ENCODE assay signal across 7 cellular contexts in the genomic region with DNA sequence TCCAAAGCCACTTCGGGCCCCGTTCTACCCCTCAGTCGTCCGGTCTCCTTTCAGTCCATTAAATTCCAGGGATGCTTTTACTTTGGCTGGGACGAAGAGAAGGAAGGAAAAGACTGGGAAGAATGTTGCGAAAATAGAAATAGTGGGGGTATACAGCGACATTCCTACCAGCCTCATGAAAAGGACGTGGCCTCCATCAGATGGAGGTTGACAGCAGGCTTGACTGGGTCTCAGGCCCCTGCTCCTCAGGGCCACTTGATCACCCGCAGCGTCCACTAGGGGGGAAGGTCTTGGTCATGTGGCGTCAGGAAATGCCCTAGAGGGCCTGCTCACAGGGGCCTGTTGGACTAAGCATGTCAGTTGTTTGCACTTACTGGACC. TPM values are rescaled to one million over a fixed set of nuclear protein-coding genes. Genes with fewer than 3 reads are reported as not detected.
A peak's percentile ranks its signal among the peaks of the same experiment; 100 is the strongest.
DNase-seq lines count a peak whose midpoint lies in the region; ATAC-seq lines count a peak whose summit lies in the region.

No MANE protein-coding gene starts in this region.

- peak; percentile 54 for DNase-seq in Daoy (ENCODE audit: low read depth)
- peak; percentile 81 for DNase-seq in HT-29 (ENCODE audit: low spot score)
- DNase-seq in RKO (ENCODE audit: low spot score): peak; percentile 94
- DNase-seq in T47D (ENCODE audit: low read depth in 1 of 2, low spot score in 1 of 2): peak; percentile 37 to 85
- peak; percentile 83 for DNase-seq in sciatic nerve (ENCODE audit: low spot score)

- H3K9me3 ChIP-seq in iPS-18c (ENCODE audit: control insufficient read depth, insufficient read depth, low read length): peaks cover 2% of the 10 kb centered on the region

- in situ Hi-C loops in T47D (cut with HindIII; ENCODE audit: low pct_unique_long_range_greater_than_20kb, low sequenced_read_pairs): no loop called here

- peak; percentile 49 for ATAC-seq in GM21381 (IDR thresholded peaks at IDR 0.05; ENCODE audit: unreplicated experiment)
- peak; percentile 81 for ATAC-seq in sciatic nerve

- H3K4me3 ChIP-seq in iPS-18c (ENCODE audit: insufficient read depth, low read depth, low read length): peak overlapping the region; percentile 56; the same call in 1 of the 2 replicates

- intact Hi-C loops in sciatic nerve (cut with DNase I): no loop called here

RNA-seq across cellular contexts. Expression of gene ANKRD50, which starts 0.7 kb away (rescaled TPM):
- 2.8 and 3.2 TPM in 2 replicates for total RNA-seq in Daoy (2014; rRNA removed; shearing (Covaris generic))
- 8.6 and 8.9 TPM in 2 replicates for total RNA-seq in HT-29 (2014; rRNA removed; shearing (Covaris generic))
- total RNA-seq in sciatic nerve: 38.4 TPM

Comparison
In these comparisons a context has a peak if more than half of its experiments do, and no peak if none do; other contexts are left out.
1. Peak in every context shown above with its lines: DNase-seq, ATAC-seq and H3K4me3 ChIP-seq.